1 cellular context compared by ENCODE assay signal in genomic region chr20:44615169-44615791, GRCh38.
TF ChIP-seq lines count a peak whose summit lies in the region.

No MANE protein-coding gene starts in this region.

TF ChIP-seq in SK-N-SH, 30 proteins besides CTCF, POLR2A, EP300 and RAD21 (continued from another document):
- TF ChIP-seq, protein P1, sequence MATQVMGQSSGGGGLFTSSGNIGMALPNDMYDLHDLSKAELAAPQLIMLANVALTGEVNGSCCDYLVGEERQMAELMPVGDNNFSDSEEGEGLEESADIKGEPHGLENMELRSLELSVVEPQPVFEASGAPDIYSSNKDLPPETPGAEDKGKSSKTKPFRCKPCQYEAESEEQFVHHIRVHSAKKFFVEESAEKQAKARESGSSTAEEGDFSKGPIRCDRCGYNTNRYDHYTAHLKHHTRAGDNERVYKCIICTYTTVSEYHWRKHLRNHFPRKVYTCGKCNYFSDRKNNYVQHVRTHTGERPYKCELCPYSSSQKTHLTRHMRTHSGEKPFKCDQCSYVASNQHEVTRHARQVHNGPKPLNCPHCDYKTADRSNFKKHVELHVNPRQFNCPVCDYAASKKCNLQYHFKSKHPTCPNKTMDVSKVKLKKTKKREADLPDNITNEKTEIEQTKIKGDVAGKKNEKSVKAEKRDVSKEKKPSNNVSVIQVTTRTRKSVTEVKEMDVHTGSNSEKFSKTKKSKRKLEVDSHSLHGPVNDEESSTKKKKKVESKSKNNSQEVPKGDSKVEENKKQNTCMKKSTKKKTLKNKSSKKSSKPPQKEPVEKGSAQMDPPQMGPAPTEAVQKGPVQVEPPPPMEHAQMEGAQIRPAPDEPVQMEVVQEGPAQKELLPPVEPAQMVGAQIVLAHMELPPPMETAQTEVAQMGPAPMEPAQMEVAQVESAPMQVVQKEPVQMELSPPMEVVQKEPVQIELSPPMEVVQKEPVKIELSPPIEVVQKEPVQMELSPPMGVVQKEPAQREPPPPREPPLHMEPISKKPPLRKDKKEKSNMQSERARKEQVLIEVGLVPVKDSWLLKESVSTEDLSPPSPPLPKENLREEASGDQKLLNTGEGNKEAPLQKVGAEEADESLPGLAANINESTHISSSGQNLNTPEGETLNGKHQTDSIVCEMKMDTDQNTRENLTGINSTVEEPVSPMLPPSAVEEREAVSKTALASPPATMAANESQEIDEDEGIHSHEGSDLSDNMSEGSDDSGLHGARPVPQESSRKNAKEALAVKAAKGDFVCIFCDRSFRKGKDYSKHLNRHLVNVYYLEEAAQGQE (IDR thresholded peaks at IDR 0.05; ENCODE audit: low read depth, low read length) = no peak
- TF ChIP-seq MXI1 (IDR thresholded peaks at IDR 0.05; ENCODE audit: low read depth, low read length) (no peak), RFX5 (IDR thresholded peaks at IDR 0.05; ENCODE audit: low read length) (no peak), SMC3 (IDR thresholded peaks at IDR 0.05; ENCODE audit: low read depth, low read length) (no peak), EZH2phosphoT487 (IDR thresholded peaks at IDR 0.05; ENCODE audit: borderline replicate concordance, low read depth) (no peak), ELF1 (IDR thresholded peaks at IDR 0.05) (no peak), JUND (IDR thresholded peaks at IDR 0.05) (no peak), FOSL2 (IDR thresholded peaks at IDR 0.05; ENCODE audit: borderline replicate concordance, low read depth) (no peak), SIN3A (IDR thresholded peaks at IDR 0.05; ENCODE audit: borderline replicate concordance, low read depth, low read length) (no peak), PBX3 (IDR thresholded peaks at IDR 0.05) (no peak), GATA2 (CRISPR knock-in tag; IDR thresholded peaks at IDR 0.05) (no peak), RCOR1 (IDR thresholded peaks at IDR 0.05; ENCODE audit: low read length) (no peak), MAX (IDR thresholded peaks at IDR 0.05; ENCODE audit: low read depth) (no peak), POLR2AphosphoS5 (IDR thresholded peaks at IDR 0.05; ENCODE audit: low read depth, low read length) (no peak), FOXM1 (IDR thresholded peaks at IDR 0.05; ENCODE audit: low read depth) (no peak), RXRA (IDR thresholded peaks at IDR 0.05; ENCODE audit: borderline replicate concordance, low read depth) (no peak), NRF1 (IDR thresholded peaks at IDR 0.05; ENCODE audit: low read depth, low read length) (no peak), YY1 (IDR thresholded peaks at IDR 0.05; ENCODE audit: low read depth) (no peak)
- TF ChIP-seq, protein P2, sequence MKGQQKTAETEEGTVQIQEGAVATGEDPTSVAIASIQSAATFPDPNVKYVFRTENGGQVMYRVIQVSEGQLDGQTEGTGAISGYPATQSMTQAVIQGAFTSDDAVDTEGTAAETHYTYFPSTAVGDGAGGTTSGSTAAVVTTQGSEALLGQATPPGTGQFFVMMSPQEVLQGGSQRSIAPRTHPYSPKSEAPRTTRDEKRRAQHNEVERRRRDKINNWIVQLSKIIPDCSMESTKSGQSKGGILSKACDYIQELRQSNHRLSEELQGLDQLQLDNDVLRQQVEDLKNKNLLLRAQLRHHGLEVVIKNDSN (IDR thresholded peaks at IDR 0.05; ENCODE audit: borderline replicate concordance, low read depth) = no peak
